ENCODE assay signal across 8 cellular contexts in genomic region chr16:67833418-67834241, GRCh38. TPM values are rescaled to one million over a fixed set of nuclear protein-coding genes. Genes with fewer than 3 reads are reported as not detected.
DNase-seq lines count a peak whose midpoint lies in the region; ATAC-seq and TF ChIP-seq lines count a peak whose summit lies in the region.

No MANE protein-coding gene starts in this region.

- no peak overlapping the region for H4K91ac ChIP-seq in H9 (ENCODE audit: insufficient read length, low read depth, low read length)

- H3K4me2 ChIP-seq in H9 (ENCODE audit: insufficient read depth, insufficient read length, low read length), result peak overlapping the region; percentile 94

- H3K79me1 ChIP-seq in H9 (ENCODE audit: insufficient read depth, low read depth, low read length, poor library complexity, severe bottlenecking), result no peaks in the 10 kb centered on the region

- TF ChIP-seq CTCF in H9 (conservative IDR thresholded peaks at IDR 0.05) (no peak), RWPE2 (IDR thresholded peaks at IDR 0.05; ENCODE audit: poor library complexity, severe bottlenecking) (no peak), foreskin fibroblast (IDR thresholded peaks at IDR 0.05; ENCODE audit: low read depth, low read length) (no peak)

- peaks cover 5% of the 10 kb centered on the region for H3K23me2 ChIP-seq in H9 (ENCODE audit: insufficient read length, low read depth, low read length, poor library complexity, severe bottlenecking)

- H3K36me3 Mint-ChIP-seq in H9 (ENCODE audit: insufficient read depth in 1 of 3, low read depth in 3 of 3), result peaks cover 20 to 34% (median 33%) of the 10 kb centered on the region in 3 experiments; a peak in 6 of 7 replicates

- no peak overlapping the region for H2BK15ac ChIP-seq in H9 (ENCODE audit: low read depth, low read length)

- no peak overlapping the region for H4K8ac ChIP-seq in H9 (replicated peaks; ENCODE audit: insufficient read length, low read depth, low read length)

- peak overlapping the region in 1 of 3 experiments; percentile 27; a peak in 2 of 7 replicates for H3K27ac Mint-ChIP-seq in H9

- H3K9ac ChIP-seq in H9 (ENCODE audit: extremely low read depth, insufficient read length, low read length), result peak overlapping the region; percentile 82

- H2BK12ac ChIP-seq in H9 (ENCODE audit: insufficient read length, low read depth, low read length), result no peak overlapping the region

- H3K27me3 Mint-ChIP-seq in H9 (ENCODE audit: low read depth), result peaks cover 3% of the 10 kb centered on the region

- H3K27me3 ChIP-seq in H9 (ENCODE audit: insufficient read depth, low read length) (no peaks in the 10 kb centered on the region), RWPE2 (ENCODE audit: insufficient read depth, poor library complexity, severe bottlenecking) (no peaks in the 10 kb centered on the region), neuron (ENCODE audit: insufficient read depth, low read length) (no peaks in the 10 kb centered on the region)

- peak; percentile 96 for ATAC-seq in RWPE2 (ENCODE audit: low read depth)

- no peaks in the 10 kb centered on the region for H3K9me3 Mint-ChIP-seq in H9

- no peak overlapping the region for H2BK120ac ChIP-seq in H9 (ENCODE audit: low read depth, low read length, poor library complexity, severe bottlenecking)

- no peak overlapping the region for H3K14ac ChIP-seq in H9 (ENCODE audit: insufficient read depth, low read length)

- H4K20me1 ChIP-seq in H9 (ENCODE audit: control insufficient read depth, insufficient read depth, insufficient read length), result no peaks in the 10 kb centered on the region

- no peak overlapping the region for H2BK20ac ChIP-seq in H9 (ENCODE audit: low read depth, low read length, poor library complexity, severe bottlenecking)

- H2AFZ ChIP-seq in H9 (ENCODE audit: low read length) (no peak overlapping the region), neuron (ENCODE audit: low read depth, low read length) (peak overlapping the region; percentile 90)

- no peak overlapping the region for H3K4ac ChIP-seq in H9 (ENCODE audit: low read depth, low read length)

- no peak overlapping the region for H4K5ac ChIP-seq in H9 (ENCODE audit: insufficient read length, low read depth, low read length)

- WGBS in H9 (ENCODE audit: extremely low coverage, insufficient read length, low lambda C conversion rate), result no CpG with 5 or more reads among the region's 49 CpGs

- no peak overlapping the region for H3K56ac ChIP-seq in H9 (ENCODE audit: insufficient read length, low read depth, low read length)

- no peak overlapping the region for H3K23ac ChIP-seq in H9 (ENCODE audit: insufficient read length, low read depth, low read length)

- H3K27ac ChIP-seq in H9 (ENCODE audit: insufficient read length, low read depth, low read length), result no peak overlapping the region
- H3K27ac ChIP-seq in RWPE2 (ENCODE audit: poor library complexity, severe bottlenecking), result peak overlapping the region; percentile 39

- H3K4me1 ChIP-seq in H9 (ENCODE audit: insufficient read depth, low read length) (no peaks in the 10 kb centered on the region; the same call in 1 of the 2 replicates), RWPE2 (ENCODE audit: insufficient read depth, poor library complexity, severe bottlenecking) (no peaks in the 10 kb centered on the region), neuron (ENCODE audit: insufficient read depth, low read length) (peaks cover 15% of the 10 kb centered on the region)

- no peaks in the 10 kb centered on the region for H3K79me2 ChIP-seq in H9 (ENCODE audit: insufficient read depth, low read length)

- H3K9me3 ChIP-seq in H9 (ENCODE audit: control insufficient read depth, low read depth, low read length), result no peaks in the 10 kb centered on the region
- no peaks in the 10 kb centered on the region for H3K9me3 ChIP-seq in RWPE2 (ENCODE audit: severe bottlenecking)
- no peaks in the 10 kb centered on the region for H3K9me3 ChIP-seq in neuron (ENCODE audit: low read length)

- H3T11ph ChIP-seq in H9 (ENCODE audit: low read length), result no peak overlapping the region

- peaks cover 16% of the 10 kb centered on the region for H3K36me3 ChIP-seq in RWPE2 (ENCODE audit: low read depth)
- H3K36me3 ChIP-seq in neuron (ENCODE audit: insufficient read depth, low read length), result peaks cover 37% of the 10 kb centered on the region

- no peak overlapping the region for H2BK5ac ChIP-seq in H9 (ENCODE audit: insufficient read length, low read length)

- H3K4me1 Mint-ChIP-seq in H9, result peaks cover 8% of the 10 kb centered on the region in 2 experiments

- H3K4me3 ChIP-seq in RWPE2 (ENCODE audit: severe bottlenecking), result peak overlapping the region; percentile 75
- H3K4me3 ChIP-seq in foreskin fibroblast (ENCODE audit: low read depth in 1 of 2, low read length in 2 of 2), result peak overlapping the region; percentile 71 to 93
- peak overlapping the region; percentile 72 for H3K4me3 ChIP-seq in neuron (ENCODE audit: low read length)

- in situ Hi-C loops in G401 (cut with HindIII; ENCODE audit: low sequenced_read_pairs), result no loop called here

- DNase-seq in G401 (ENCODE audit: low spot score), result peak; percentile 93
- DNase-seq in H9, result peak; percentile 93
- peak; percentile 86 for DNase-seq in M059J (ENCODE audit: low read depth)
- DNase-seq in RWPE2 (ENCODE audit: low spot score), result peak; percentile 89
- DNase-seq in activated gamma-delta T cell (lab: John Stamatoyannopoulos, UW), result peak; percentile 67
- DNase-seq in foreskin fibroblast, result peak; percentile 82 to 94
- peak; percentile 80 for DNase-seq in stromal cell of bone marrow (ENCODE audit: low read depth)

- H2AK5ac ChIP-seq in H9 (ENCODE audit: insufficient read length, low read length), result no peak overlapping the region

- H3K18ac ChIP-seq in H9 (ENCODE audit: insufficient read length, low read depth, low read length), result no peak overlapping the region

- H3K4me3 Mint-ChIP-seq in H9, result peak overlapping the region; percentile 85 to 90

RNA-seq across cellular contexts. Expression of gene THAP11, which starts 8.5 kb away (rescaled TPM):
- total RNA-seq in G401 (2014; rRNA removed; shearing (Covaris generic)), result 38.6 and 50.8 TPM in 2 replicates
- 48.7 and 48.9 TPM in 2 replicates for total RNA-seq in H9 (2021)
- 41.0 and 45.2 TPM in 2 replicates for total RNA-seq in M059J (2014; rRNA removed; shearing (Covaris generic))

RNA-seq across cellular contexts. Expression of gene NUTF2, which starts 13.1 kb away (rescaled TPM):
- 419 and 444 TPM in 2 replicates for total RNA-seq in G401 (2014; rRNA removed; shearing (Covaris generic))
- 190 and 198 TPM in 2 replicates for total RNA-seq in H9 (2021)
- total RNA-seq in M059J (2014; rRNA removed; shearing (Covaris generic)), result 296 and 347 TPM in 2 replicates

RNA-seq across cellular contexts. Expression of gene CENPT, which starts 13.9 kb away (rescaled TPM):
- 27.6 and 41.8 TPM in 2 replicates for total RNA-seq in G401 (2014; rRNA removed; shearing (Covaris generic))
- total RNA-seq in H9 (2021), result 60.9 and 65.9 TPM in 2 replicates
- 18.0 and 25.0 TPM in 2 replicates for total RNA-seq in M059J (2014; rRNA removed; shearing (Covaris generic))

RNA-seq across cellular contexts. Expression of gene TSNAXIP1, which starts 26.9 kb away (rescaled TPM):
- 0.49 and 0.95 TPM in 2 replicates for total RNA-seq in G401 (2014; rRNA removed; shearing (Covaris generic))
- 1.1 and 1.3 TPM in 2 replicates for total RNA-seq in H9 (2021)
- total RNA-seq in M059J (2014; rRNA removed; shearing (Covaris generic)), result 0.12 and 0.39 TPM in 2 replicates

RNA-seq across cellular contexts. Expression of gene RANBP10, which starts 27.3 kb away (rescaled TPM):
- total RNA-seq in G401 (2014; rRNA removed; shearing (Covaris generic)), result 3.0 and 5.9 TPM in 2 replicates
- 15.5 and 15.6 TPM in 2 replicates for total RNA-seq in H9 (2021)
- total RNA-seq in M059J (2014; rRNA removed; shearing (Covaris generic)), result 3.6 and 5.4 TPM in 2 replicates
